9 cellular contexts compared by ENCODE assay signal in genomic region chr7:151125459-151125834, GRCh38. TPM values are rescaled to one million over a fixed set of nuclear protein-coding genes. Genes with fewer than 3 reads are reported as not detected.
DNase-seq lines count a peak whose midpoint lies in the region; ATAC-seq, FAIRE-seq and TF ChIP-seq lines count a peak whose summit lies in the region.
"Had no signal": no experiment of that assay in that cellular context is flagged by ENCODE, and none has a peak within 500 bp of the region (broad histone marks: within the 10 kb centered on the region; RNA-seq: fewer than 3 reads in every experiment).

No MANE protein-coding gene starts in this region.

- H3K79me2 ChIP-seq in H1 (ENCODE audit: control insufficient read depth in 1 of 2, insufficient read depth in 2 of 2, low read length in 2 of 2): no peaks in the 10 kb centered on the region

- ATAC-seq in left lung: no peak
- no peak for ATAC-seq in activated naive CD4-positive, alpha-beta T cell treated with anti-CD3 and anti-CD28 coated beads, Interleukin-2, amount 50 U/mL, for 72 hours
- ATAC-seq: activated T-cell treated with anti-CD3 and anti-CD28 coated beads, Interleukin-2, amount 50 U/mL, for 4 hours had no signal

- TF ChIP-seq POLR2A in H1 (IDR thresholded peaks at IDR 0.05; ENCODE audit: control extremely low read depth in 1 of 2, low read depth in 2 of 2, low read length in 2 of 2): no peak
- TF ChIP-seq POLR2A in thyroid gland (IDR thresholded peaks at IDR 0.05): no peak

- no peak overlapping the region; the same call in 1 of the 2 replicates for H4K8ac ChIP-seq in H1 (ENCODE audit: extremely low read depth, insufficient read depth, low read length)

- peak overlapping the region; percentile 80; the same call in 1 of the 2 replicates for H3K27ac ChIP-seq in HUES64 (ENCODE audit: low read depth, low read length)
- H3K27ac ChIP-seq in H1 (ENCODE audit: low read depth, low read length): no peak overlapping the region
- H3K27ac ChIP-seq in left lung: no peak overlapping the region
- H3K27ac ChIP-seq in thyroid gland: no peak overlapping the region
- H3K27ac ChIP-seq: epithelial cell of prostate had no signal

- no peak overlapping the region for H3K4ac ChIP-seq in H1 (replicated peaks; ENCODE audit: insufficient read length, low read depth, low read length)

- H2BK20ac ChIP-seq in H1 (ENCODE audit: low read length): no peak overlapping the region

- CTCF ChIA-PET in H1 (lab: Charles Lee; ENCODE audit: partially characterized antibody): interaction anchor here (0.6 to 11.7 kb wide), 15 partner anchors 10 to 126 kb away, joined by 3 to 197 read pairs (median 5); partner anchors contain the start of genes ABCF2 and GBX1

- H3K4me3 ChIP-seq in HUES64 (ENCODE audit: low read length): peak overlapping the region; percentile 62
- peak overlapping the region; percentile 29 to 75 (median 48) for H3K4me3 ChIP-seq in H1 (ENCODE audit: extremely low read depth in 1 of 4, insufficient read depth in 2 of 4, low read depth in 3 of 4, low read length in 4 of 4)
- H3K4me3 ChIP-seq in left lung: peak overlapping the region; percentile 17 to 28
- H3K4me3 ChIP-seq in thyroid gland (replicated peaks in 1 of 3): peak overlapping the region in 2 of 3 donors; percentile 9 to 10
- no peak overlapping the region for H3K4me3 ChIP-seq in MG63

- POLR2A ChIA-PET in H1 (lab: Charles Lee; ENCODE audit: partially characterized antibody): interaction anchor here (0.7 to 2.0 kb wide), 7 partner anchors 10 to 51 kb away, joined by 3 to 6 read pairs (median 4); no protein-coding TSS in a partner anchor

- no peaks in the 10 kb centered on the region for H3K9me3 Mint-ChIP-seq in activated naive CD4-positive, alpha-beta T cell treated with anti-CD3 and anti-CD28 coated beads, Interleukin-2, amount 50 U/mL, for 72 hours
- H3K9me3 Mint-ChIP-seq: activated T-cell treated with anti-CD3 and anti-CD28 coated beads, Interleukin-2, amount 50 U/mL, for 4 hours had no signal

- H3K27me3 ChIP-seq in HUES64 (ENCODE audit: insufficient read depth, low read length) (peaks cover 24% of the 10 kb centered on the region), H1 (replicated peaks in 1 of 4; ENCODE audit: control insufficient read depth in 3 of 4, extremely low read depth in 1 of 4, insufficient read depth in 3 of 4, low read length in 3 of 4) (peaks cover 0 to 13% (median 4%) of the 10 kb centered on the region in 4 experiments; a peak in 5 of 7 replicates), left lung (no peaks in the 10 kb centered on the region), thyroid gland (no peaks in the 10 kb centered on the region), MG63 (no peaks in the 10 kb centered on the region)

- no peak overlapping the region for H4K5ac ChIP-seq in H1 (ENCODE audit: insufficient read length, low read depth, low read length)

- TF ChIP-seq CTCF in H1 (IDR thresholded peaks at IDR 0.05; ENCODE audit: control extremely low read depth in 1 of 3, insufficient read depth in 1 of 3, low read depth in 1 of 3, low read length in 3 of 3) (peak in 2 of 3 experiments; percentile 34 to 70; a peak in 3 of 4 replicates), left lung (IDR thresholded peaks at IDR 0.05) (no peak), thyroid gland (IDR thresholded peaks at IDR 0.05) (no peak), GM20000 (IDR thresholded peaks at IDR 0.05; ENCODE audit: extremely low read depth, missing control alignments) (no peak)

- TF ChIP-seq RAD21 in H1 (IDR thresholded peaks at IDR 0.05 in 1 of 2, conservative IDR thresholded peaks at IDR 0.05 in 1 of 2; ENCODE audit: low read depth in 2 of 2, low read length in 2 of 2): no peak

- intact Hi-C loops in left lung (cut with DNase I) (loop anchor here in 1 of 2 donors (5.0 kb wide), 1 partner anchor 47 kb away; no protein-coding TSS in a partner anchor), thyroid gland (cut with DNase I) (no loop called here)

- H3K36me3 Mint-ChIP-seq in activated naive CD4-positive, alpha-beta T cell treated with anti-CD3 and anti-CD28 coated beads, Interleukin-2, amount 50 U/mL, for 72 hours: no peaks in the 10 kb centered on the region

- H2BK15ac ChIP-seq in H1 (ENCODE audit: low read length): 0 out of 2 replicates have a peak overlapping the region, but pooled peaks have one; percentile 10

- no peak for TF ChIP-seq EP300 in H1 (IDR thresholded peaks at IDR 0.05; ENCODE audit: borderline replicate concordance in 1 of 2, low read depth in 2 of 2, low read length in 2 of 2)

- no peak overlapping the region for H3K14ac ChIP-seq in H1 (ENCODE audit: insufficient read length)

- 3% methylated on average over 23 of the region's 23 CpGs for WGBS in HUES64
- WGBS in H1 (ENCODE audit: extremely low coverage in 1 of 2, insufficient coverage in 1 of 2, insufficient read length in 1 of 2, insufficient replicate concordance in 2 of 2, low coverage in 1 of 2, low lambda C conversion rate in 2 of 2, missing lambda C conversion rate in 1 of 2), 2 experiments: 1% methylated on average over 21 of the region's 23 CpGs; no CpG with 5 or more reads in 1 of the 2 experiments
- WGBS in thyroid gland, 2 donors: 42 to 46% methylated on average over 20 to 22 of the region's 23 CpGs

- H3K9me3 ChIP-seq in HUES64 (ENCODE audit: insufficient read depth, low read depth, low read length): no peaks in the 10 kb centered on the region
- no peaks in the 10 kb centered on the region for H3K9me3 ChIP-seq in H1 (ENCODE audit: insufficient read depth in 2 of 2, low read depth in 1 of 2, low read length in 1 of 2)
- H3K9me3 ChIP-seq in left lung: no peaks in the 10 kb centered on the region
- no peaks in the 10 kb centered on the region for H3K9me3 ChIP-seq in thyroid gland
- H3K9me3 ChIP-seq in MG63: no peaks in the 10 kb centered on the region

- no peak overlapping the region for H2AK5ac ChIP-seq in H1 (ENCODE audit: low read depth, low read length)

- peaks cover 10 to 30% of the 10 kb centered on the region in 2 experiments for H4K20me1 ChIP-seq in H1 (replicated peaks in 1 of 2; ENCODE audit: control insufficient read depth in 1 of 2, insufficient read depth in 2 of 2, low read length in 2 of 2)

- H2AFZ ChIP-seq in H1 (ENCODE audit: low read length): no peak overlapping the region

- H3K27ac Mint-ChIP-seq in activated naive CD4-positive, alpha-beta T cell treated with anti-CD3 and anti-CD28 coated beads, Interleukin-2, amount 50 U/mL, for 72 hours: no peak overlapping the region

- FAIRE-seq in H1 (lab: Jason Lieb, UNC): no peak

- H2BK120ac ChIP-seq in H1 (replicated peaks; ENCODE audit: low read depth, low read length): no peak overlapping the region

- H3K79me1 ChIP-seq in H1 (ENCODE audit: low read depth, low read length): no peaks in the 10 kb centered on the region

- peaks cover 32% of the 10 kb centered on the region for H3K36me3 ChIP-seq in HUES64 (ENCODE audit: insufficient read depth, low read length)
- H3K36me3 ChIP-seq in H1 (ENCODE audit: control insufficient read depth in 2 of 4, insufficient read depth in 4 of 4, low read length in 3 of 4): peaks cover 0 to 20% (median 0%) of the 10 kb centered on the region in 4 experiments; a peak in 2 of 8 replicates
- H3K36me3 ChIP-seq in left lung: peaks cover 0 to 94% of the 10 kb centered on the region in 2 donors
- H3K36me3 ChIP-seq in thyroid gland: peaks cover 32 to 54% of the 10 kb centered on the region in 2 donors
- peaks cover 10% of the 10 kb centered on the region for H3K36me3 ChIP-seq in MG63

- H3K23me2 ChIP-seq in H1 (ENCODE audit: low read depth, low read length): peaks cover 5% of the 10 kb centered on the region; the same call in 1 of the 2 replicates

- peak overlapping the region; percentile 44; the same call in 1 of the 2 replicates for H2BK5ac ChIP-seq in H1 (ENCODE audit: low read depth, low read length)

- peak overlapping the region; percentile 47 to 92 for H3K4me2 ChIP-seq in H1 (ENCODE audit: insufficient read depth in 1 of 2, low read depth in 2 of 2, low read length in 2 of 2)

- 0 out of 2 replicates have a peak overlapping the region, but pooled peaks have one; percentile 35 for H3K9ac ChIP-seq in HUES64 (ENCODE audit: low read depth, low read length)
- H3K9ac ChIP-seq in H1 (replicated peaks in 1 of 4; ENCODE audit: extremely low read depth in 1 of 4, low read depth in 3 of 4, low read length in 3 of 4): no peak overlapping the region; a peak in 1 of 7 replicates

- no peak overlapping the region for H3K23ac ChIP-seq in H1 (ENCODE audit: insufficient read length)

- peak overlapping the region; percentile 36 for H3K56ac ChIP-seq in H1 (replicated peaks; ENCODE audit: insufficient read length, low read depth, low read length)

- peaks cover 10% of the 10 kb centered on the region; the same call in 1 of the 2 replicates for H3K4me1 ChIP-seq in HUES64 (ENCODE audit: insufficient read depth, low read length)
- peaks cover 0 to 23% (median 7%) of the 10 kb centered on the region in 4 experiments; a peak in 6 of 7 replicates for H3K4me1 ChIP-seq in H1 (replicated peaks in 1 of 4; ENCODE audit: control insufficient read depth in 3 of 4, insufficient read depth in 4 of 4, low read length in 3 of 4)
- H3K4me1 ChIP-seq in left lung: peaks cover 10 to 14% of the 10 kb centered on the region in 2 donors
- peaks cover 16% of the 10 kb centered on the region in 2 donors for H3K4me1 ChIP-seq in thyroid gland

- H2BK12ac ChIP-seq in H1 (ENCODE audit: low read depth, low read length): no peak overlapping the region

- no peak for DNase-seq in H1 (ENCODE audit: low read depth in 1 of 2, low spot score in 2 of 2)
- peak in 1 of 2 donors; percentile 69 for DNase-seq in left lung
- peak; percentile 15 to 25 for DNase-seq in thyroid gland
- DNase-seq in MG63: no peak
- no peak for DNase-seq in GM20000 (ENCODE audit: low spot score)
- DNase-seq in activated naive CD4-positive, alpha-beta T cell treated with anti-CD3 and anti-CD28 coated beads, Interleukin-2, amount 50 U/mL, for 72 hours (ENCODE audit: low spot score in 2 of 2): no peak
- DNase-seq: activated T-cell treated with anti-CD3 and anti-CD28 coated beads, Interleukin-2, amount 50 U/mL, for 4 hours had no signal

- H3K18ac ChIP-seq in H1 (ENCODE audit: extremely low read depth, low read length): no peak overlapping the region; the same call in 1 of the 2 replicates

- H4K91ac ChIP-seq in H1 (replicated peaks; ENCODE audit: insufficient read length, low read length): no peak overlapping the region

RNA-seq across cellular contexts. Expression of gene AGAP3, which starts 39.2 kb away (rescaled TPM):
- polyA plus RNA-seq in HUES64 (2013, experiment 1 of 2): 36.3 TPM
- 35.4 TPM for polyA plus RNA-seq in HUES64 (2013, experiment 2 of 2)
- 66.4 and 68.1 TPM in 2 replicates for total RNA-seq in H1 (2021; fragmentation: NEBNext Ultra II Directional; extraction: Animal tissue kit (Norgen Biotek cat#: 25700))
- polyA plus RNA-seq in H1 (2011; rRNA removed): 120 and 194 TPM in 2 replicates
- polyA plus RNA-seq in H1 (2011; cell fraction: cytosol; rRNA removed): 90.4 TPM
- 258 TPM for polyA plus RNA-seq in H1 (2011; cell fraction: nucleus; rRNA removed)
- 70.1 to 77.1 TPM (median 74.6 TPM) in 4 replicates for polyA plus RNA-seq in H1 (2012, experiment 1 of 2)
- polyA plus RNA-seq in H1 (2012, experiment 2 of 2): 48.0 TPM
- 33.4 TPM for polyA plus RNA-seq in H1 (2013, experiment 1 of 2)
- 33.2 TPM for polyA plus RNA-seq in H1 (2013, experiment 2 of 2)
- 27.8 and 33.8 TPM in 2 replicates for polyA minus RNA-seq in H1 (2011; rRNA and poly(A)+ RNA removed)
- 47.5 TPM for polyA minus RNA-seq in H1 (2011; cell fraction: cytosol; rRNA and poly(A)+ RNA removed)
- polyA minus RNA-seq in H1 (2011; cell fraction: nucleus; rRNA and poly(A)+ RNA removed): 71.5 TPM
- 100 to 1,000 TPM; 161 to 167 TPM for total RNA-seq in left lung
- 10 to 100 TPM; 49.0 to 75.2 (median 66.2) TPM for total RNA-seq in thyroid gland
- 22.5 and 35.1 TPM in 2 replicates for total RNA-seq in MG63 (2014; rRNA removed; shearing (Covaris generic); ENCODE audit: low replicate concordance)
- total RNA-seq in activated naive CD4-positive, alpha-beta T cell treated with anti-CD3 and anti-CD28 coated beads, Interleukin-2, amount 50 U/mL, for 72 hours: 10 to 100 TPM; 26.0 to 52.2 TPM

RNA-seq across cellular contexts. Expression of gene GBX1, which starts 42.0 kb away (rescaled TPM):
- polyA plus RNA-seq in HUES64 (2013, experiment 1 of 2): not detected
- polyA plus RNA-seq in HUES64 (2013, experiment 2 of 2): 0.38 TPM
- total RNA-seq in H1 (2021; fragmentation: NEBNext Ultra II Directional; extraction: Animal tissue kit (Norgen Biotek cat#: 25700)): not detected in 2 replicates
- polyA plus RNA-seq in H1 (2011; rRNA removed): not detected in 2 replicates
- polyA plus RNA-seq in H1 (2011; cell fraction: cytosol; rRNA removed): 0.06 TPM
- 0.20 TPM for polyA plus RNA-seq in H1 (2011; cell fraction: nucleus; rRNA removed)
- polyA plus RNA-seq in H1 (2012, experiment 1 of 2): 0.23 to 0.32 TPM in 2 of 4 replicates, not detected in the others
- polyA plus RNA-seq in H1 (2012, experiment 2 of 2): not detected
- not detected for polyA plus RNA-seq in H1 (2013, experiment 1 of 2)
- 0.09 TPM for polyA plus RNA-seq in H1 (2013, experiment 2 of 2)
- polyA minus RNA-seq in H1 (2011; rRNA and poly(A)+ RNA removed): not detected in 2 replicates
- not detected for polyA minus RNA-seq in H1 (2011; cell fraction: cytosol; rRNA and poly(A)+ RNA removed)
- 1.00 TPM for polyA minus RNA-seq in H1 (2011; cell fraction: nucleus; rRNA and poly(A)+ RNA removed)
- not detected for total RNA-seq in left lung
- not detected for total RNA-seq in thyroid gland
- not detected in 2 replicates for total RNA-seq in MG63 (2014; rRNA removed; shearing (Covaris generic); ENCODE audit: low replicate concordance)
- under 1 TPM in 1 of 2 donors, not detected in 1; 0.31 TPM for total RNA-seq in activated naive CD4-positive, alpha-beta T cell treated with anti-CD3 and anti-CD28 coated beads, Interleukin-2, amount 50 U/mL, for 72 hours
- total RNA-seq: activated T-cell treated with anti-CD3 and anti-CD28 coated beads, Interleukin-2, amount 50 U/mL, for 4 hours had no signal

RNA-seq across cellular contexts. Expression of gene TMUB1, which starts 42.2 kb away (rescaled TPM):
- 34.7 TPM for polyA plus RNA-seq in HUES64 (2013, experiment 1 of 2)
- polyA plus RNA-seq in HUES64 (2013, experiment 2 of 2): 37.9 TPM
- 41.4 and 48.7 TPM in 2 replicates for total RNA-seq in H1 (2021; fragmentation: NEBNext Ultra II Directional; extraction: Animal tissue kit (Norgen Biotek cat#: 25700))
- polyA plus RNA-seq in H1 (2011; rRNA removed): 56.2 and 85.7 TPM in 2 replicates
- 38.5 TPM for polyA plus RNA-seq in H1 (2011; cell fraction: cytosol; rRNA removed)
- 77.0 TPM for polyA plus RNA-seq in H1 (2011; cell fraction: nucleus; rRNA removed)
- polyA plus RNA-seq in H1 (2012, experiment 1 of 2): 23.7 to 47.4 TPM (median 42.5 TPM) in 4 replicates
- 45.8 TPM for polyA plus RNA-seq in H1 (2012, experiment 2 of 2)
- 69.9 TPM for polyA plus RNA-seq in H1 (2013, experiment 1 of 2)
- polyA plus RNA-seq in H1 (2013, experiment 2 of 2): 77.4 TPM
- 6.5 and 7.1 TPM in 2 replicates for polyA minus RNA-seq in H1 (2011; rRNA and poly(A)+ RNA removed)
- 18.8 TPM for polyA minus RNA-seq in H1 (2011; cell fraction: cytosol; rRNA and poly(A)+ RNA removed)
- polyA minus RNA-seq in H1 (2011; cell fraction: nucleus; rRNA and poly(A)+ RNA removed): 14.7 TPM
- total RNA-seq in left lung: 10 to 100 TPM; 39.6 to 49.1 TPM
- 10 to 100 TPM; 33.7 to 78.7 (median 44.2) TPM for total RNA-seq in thyroid gland
- 5.2 and 32.9 TPM in 2 replicates for total RNA-seq in MG63 (2014; rRNA removed; shearing (Covaris generic); ENCODE audit: low replicate concordance)
- 10 to 100 TPM; 25.8 to 60.5 TPM for total RNA-seq in activated naive CD4-positive, alpha-beta T cell treated with anti-CD3 and anti-CD28 coated beads, Interleukin-2, amount 50 U/mL, for 72 hours

RNA-seq across cellular contexts. Expression of gene FASTK, which starts 44.8 kb away (rescaled TPM):
- polyA plus RNA-seq in HUES64 (2013, experiment 1 of 2): 39.7 TPM
- 35.6 TPM for polyA plus RNA-seq in HUES64 (2013, experiment 2 of 2)
- 39.4 and 43.8 TPM in 2 replicates for total RNA-seq in H1 (2021; fragmentation: NEBNext Ultra II Directional; extraction: Animal tissue kit (Norgen Biotek cat#: 25700))
- 84.0 and 116 TPM in 2 replicates for polyA plus RNA-seq in H1 (2011; rRNA removed)
- 87.9 TPM for polyA plus RNA-seq in H1 (2011; cell fraction: cytosol; rRNA removed)
- 383 TPM for polyA plus RNA-seq in H1 (2011; cell fraction: nucleus; rRNA removed)
- polyA plus RNA-seq in H1 (2012, experiment 1 of 2): 34.8 to 66.7 TPM (median 56.9 TPM) in 4 replicates
- 59.3 TPM for polyA plus RNA-seq in H1 (2012, experiment 2 of 2)
- polyA plus RNA-seq in H1 (2013, experiment 1 of 2): 53.6 TPM
- polyA plus RNA-seq in H1 (2013, experiment 2 of 2): 45.8 TPM
- polyA minus RNA-seq in H1 (2011; rRNA and poly(A)+ RNA removed): 28.6 and 30.4 TPM in 2 replicates
- 25.5 TPM for polyA minus RNA-seq in H1 (2011; cell fraction: cytosol; rRNA and poly(A)+ RNA removed)
- polyA minus RNA-seq in H1 (2011; cell fraction: nucleus; rRNA and poly(A)+ RNA removed): 71.3 TPM
- total RNA-seq in left lung (10 to 100 TPM; 63.5 to 65.7 TPM), thyroid gland (100 to 1,000 TPM in 1 of 4 donors, 10 to 100 TPM in 3; 71.8 to 114 (median 78.8) TPM)
- 47.5 and 71.5 TPM in 2 replicates for total RNA-seq in MG63 (2014; rRNA removed; shearing (Covaris generic); ENCODE audit: low replicate concordance)
- total RNA-seq in activated naive CD4-positive, alpha-beta T cell treated with anti-CD3 and anti-CD28 coated beads, Interleukin-2, amount 50 U/mL, for 72 hours: 10 to 100 TPM; 27.0 to 62.0 TPM

Comparison
In these comparisons a context has a peak if more than half of its experiments do, and no peak if none do; other contexts are left out.
1. DNase-seq: peak in thyroid gland (2 of 2); none in H1 (0 of 2), MG63 (single experiment), GM20000 (single experiment) and activated naive CD4-positive, alpha-beta T cell treated with anti-CD3 and anti-CD28 coated beads, Interleukin-2, amount 50 U/mL, for 72 hours (0 of 2).
2. CTCF ChIP-seq: peak in H1 (2 of 3); none in left lung (0 of 2), thyroid gland (0 of 6) and GM20000 (single experiment).